8 cellular contexts compared by ENCODE assay signal in genomic region chr2:218269900-218270720, GRCh38. TPM values are rescaled to one million over a fixed set of nuclear protein-coding genes. Genes with fewer than 3 reads are reported as not detected.
DNase-seq lines count a peak whose midpoint lies in the region; TF ChIP-seq lines count a peak whose summit lies in the region.

Gene AAMP (minus strand): TSS chr2:218270137. CDS start chr2:218270086, 51 bp downstream.
Gene PNKD (plus strand): TSS chr2:218270519. CDS start chr2:218270536, 17 bp downstream.

- H3K36me3 ChIP-seq in effector memory CD4-positive, alpha-beta T cell (ENCODE audit: control insufficient read depth, insufficient read depth, low read length), result peaks cover 34% of the 10 kb centered on the region

- H3K4me3 ChIP-seq in effector memory CD4-positive, alpha-beta T cell (ENCODE audit: insufficient read depth, low read depth, low read length, poor library complexity, severe bottlenecking), result peak within 1 kb of the TSS; percentile 80

- POLR2A ChIA-PET in activated CD8-positive, alpha-beta memory T cell treated with anti-CD3 and anti-CD28 coated beads for 36 hours (lab: Charles Lee), result interaction anchor here (0.6 to 2.9 kb wide), 9 partner anchors 14 to 389 kb away, joined by 3 to 34 read pairs (median 4); partner anchors contain the start of genes BCS1L and ZNF142

- no peaks in the 10 kb centered on the region for H3K27me3 ChIP-seq in effector memory CD4-positive, alpha-beta T cell (replicated peaks; ENCODE audit: control insufficient read depth, insufficient read depth, low read length, poor library complexity, severe bottlenecking)

- DNase-seq in CMK (ENCODE audit: low read depth) (peak; percentile 95), GM20000 (ENCODE audit: low spot score) (peak; percentile 98), HT-29 (ENCODE audit: low spot score) (peak; percentile 99), NOMO-1 (lab: John Stamatoyannopoulos, UW; ENCODE audit: unreplicated experiment in 2 of 2) (peak; percentile 99 to 100), lung microvascular endothelial cell (ENCODE audit: low read depth in 2 of 2) (peak; percentile 100)
- DNase-seq in effector memory CD4-positive, alpha-beta T cell, result peak; percentile 100
- peak; percentile 100 for DNase-seq in stimulated activated CD4-positive, alpha-beta T cell treated with anti-CD3 and anti-CD28 coated beads, TNF-alpha, amount 100 ng/mL, for 48 hours (ENCODE audit: low read depth in 3 of 3)

- peaks cover 28% of the 10 kb centered on the region for H3K4me1 ChIP-seq in effector memory CD4-positive, alpha-beta T cell (ENCODE audit: control insufficient read depth, insufficient read depth, low read length, poor library complexity, severe bottlenecking)

- no peak for TF ChIP-seq CTCF in GM20000 (IDR thresholded peaks at IDR 0.05; ENCODE audit: extremely low read depth, missing control alignments)

- no peaks in the 10 kb centered on the region for H3K9me3 ChIP-seq in effector memory CD4-positive, alpha-beta T cell (ENCODE audit: control insufficient read depth, low read length)

- peak within 1 kb of the TSS; percentile 88 for H3K27ac ChIP-seq in effector memory CD4-positive, alpha-beta T cell (ENCODE audit: insufficient read depth, low read length, poor library complexity, severe bottlenecking)

- CTCF ChIA-PET in activated CD8-positive, alpha-beta memory T cell treated with anti-CD3 and anti-CD28 coated beads for 36 hours (lab: Charles Lee), result interaction anchor here (0.8 to 4.7 kb wide), 12 partner anchors 12 to 130 kb away, joined by 3 to 70 read pairs (median 4); partner anchors contain the start of genes CATIP and TMBIM1

RNA-seq across cellular contexts. Expression of gene AAMP, which starts in this region (rescaled TPM):
- 266 and 310 TPM in 2 replicates for total RNA-seq in HT-29 (2014; rRNA removed; shearing (Covaris generic))
- total RNA-seq in activated CD8-positive, alpha-beta memory T cell treated with anti-CD3 and anti-CD28 coated beads for 36 hours, result 10 to 100 TPM; 96.2 to 98.7 TPM
- 111 and 116 TPM in 2 replicates for total RNA-seq in lung microvascular endothelial cell

RNA-seq across cellular contexts. Expression of gene PNKD, which starts in this region (rescaled TPM):
- 73.9 and 77.2 TPM in 2 replicates for total RNA-seq in HT-29 (2014; rRNA removed; shearing (Covaris generic))
- total RNA-seq in activated CD8-positive, alpha-beta memory T cell treated with anti-CD3 and anti-CD28 coated beads for 36 hours, result 10 to 100 TPM; 22.7 to 24.1 TPM
- 19.2 and 20.0 TPM in 2 replicates for total RNA-seq in lung microvascular endothelial cell

Comparison
In these comparisons a context has a peak if more than half of its experiments do, and no peak if none do; other contexts are left out.
1. Peak in every context shown above with its lines: DNase-seq, H3K4me3 ChIP-seq and H3K27ac ChIP-seq.